In the genomic region with DNA sequence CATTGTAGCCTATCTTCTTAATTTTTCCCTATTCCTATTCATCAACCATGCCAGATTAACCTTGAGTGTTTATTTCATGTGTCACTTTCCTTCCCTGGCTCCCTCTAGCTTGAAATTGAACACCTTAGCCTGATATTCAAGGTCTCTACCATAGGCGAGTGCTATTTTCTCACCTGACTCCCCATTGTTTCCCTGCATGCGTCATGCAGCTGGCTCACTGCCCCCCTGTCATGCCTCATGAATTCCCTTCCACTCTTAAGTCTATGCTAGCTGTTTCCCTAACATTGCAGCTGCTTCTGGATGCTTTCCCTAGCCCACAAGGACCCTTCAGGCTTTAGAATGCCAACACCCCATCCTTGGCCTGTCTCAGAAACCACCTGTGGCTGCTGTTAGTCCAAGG, we compare ENCODE assay signal across 1 cellular context.
TF ChIP-seq lines count a peak whose summit lies in the region.

No MANE protein-coding gene starts in this region.

TF ChIP-seq in GM23338, 12 proteins besides CTCF, POLR2A, EP300 and RAD21:
- TF ChIP-seq, protein P1, sequence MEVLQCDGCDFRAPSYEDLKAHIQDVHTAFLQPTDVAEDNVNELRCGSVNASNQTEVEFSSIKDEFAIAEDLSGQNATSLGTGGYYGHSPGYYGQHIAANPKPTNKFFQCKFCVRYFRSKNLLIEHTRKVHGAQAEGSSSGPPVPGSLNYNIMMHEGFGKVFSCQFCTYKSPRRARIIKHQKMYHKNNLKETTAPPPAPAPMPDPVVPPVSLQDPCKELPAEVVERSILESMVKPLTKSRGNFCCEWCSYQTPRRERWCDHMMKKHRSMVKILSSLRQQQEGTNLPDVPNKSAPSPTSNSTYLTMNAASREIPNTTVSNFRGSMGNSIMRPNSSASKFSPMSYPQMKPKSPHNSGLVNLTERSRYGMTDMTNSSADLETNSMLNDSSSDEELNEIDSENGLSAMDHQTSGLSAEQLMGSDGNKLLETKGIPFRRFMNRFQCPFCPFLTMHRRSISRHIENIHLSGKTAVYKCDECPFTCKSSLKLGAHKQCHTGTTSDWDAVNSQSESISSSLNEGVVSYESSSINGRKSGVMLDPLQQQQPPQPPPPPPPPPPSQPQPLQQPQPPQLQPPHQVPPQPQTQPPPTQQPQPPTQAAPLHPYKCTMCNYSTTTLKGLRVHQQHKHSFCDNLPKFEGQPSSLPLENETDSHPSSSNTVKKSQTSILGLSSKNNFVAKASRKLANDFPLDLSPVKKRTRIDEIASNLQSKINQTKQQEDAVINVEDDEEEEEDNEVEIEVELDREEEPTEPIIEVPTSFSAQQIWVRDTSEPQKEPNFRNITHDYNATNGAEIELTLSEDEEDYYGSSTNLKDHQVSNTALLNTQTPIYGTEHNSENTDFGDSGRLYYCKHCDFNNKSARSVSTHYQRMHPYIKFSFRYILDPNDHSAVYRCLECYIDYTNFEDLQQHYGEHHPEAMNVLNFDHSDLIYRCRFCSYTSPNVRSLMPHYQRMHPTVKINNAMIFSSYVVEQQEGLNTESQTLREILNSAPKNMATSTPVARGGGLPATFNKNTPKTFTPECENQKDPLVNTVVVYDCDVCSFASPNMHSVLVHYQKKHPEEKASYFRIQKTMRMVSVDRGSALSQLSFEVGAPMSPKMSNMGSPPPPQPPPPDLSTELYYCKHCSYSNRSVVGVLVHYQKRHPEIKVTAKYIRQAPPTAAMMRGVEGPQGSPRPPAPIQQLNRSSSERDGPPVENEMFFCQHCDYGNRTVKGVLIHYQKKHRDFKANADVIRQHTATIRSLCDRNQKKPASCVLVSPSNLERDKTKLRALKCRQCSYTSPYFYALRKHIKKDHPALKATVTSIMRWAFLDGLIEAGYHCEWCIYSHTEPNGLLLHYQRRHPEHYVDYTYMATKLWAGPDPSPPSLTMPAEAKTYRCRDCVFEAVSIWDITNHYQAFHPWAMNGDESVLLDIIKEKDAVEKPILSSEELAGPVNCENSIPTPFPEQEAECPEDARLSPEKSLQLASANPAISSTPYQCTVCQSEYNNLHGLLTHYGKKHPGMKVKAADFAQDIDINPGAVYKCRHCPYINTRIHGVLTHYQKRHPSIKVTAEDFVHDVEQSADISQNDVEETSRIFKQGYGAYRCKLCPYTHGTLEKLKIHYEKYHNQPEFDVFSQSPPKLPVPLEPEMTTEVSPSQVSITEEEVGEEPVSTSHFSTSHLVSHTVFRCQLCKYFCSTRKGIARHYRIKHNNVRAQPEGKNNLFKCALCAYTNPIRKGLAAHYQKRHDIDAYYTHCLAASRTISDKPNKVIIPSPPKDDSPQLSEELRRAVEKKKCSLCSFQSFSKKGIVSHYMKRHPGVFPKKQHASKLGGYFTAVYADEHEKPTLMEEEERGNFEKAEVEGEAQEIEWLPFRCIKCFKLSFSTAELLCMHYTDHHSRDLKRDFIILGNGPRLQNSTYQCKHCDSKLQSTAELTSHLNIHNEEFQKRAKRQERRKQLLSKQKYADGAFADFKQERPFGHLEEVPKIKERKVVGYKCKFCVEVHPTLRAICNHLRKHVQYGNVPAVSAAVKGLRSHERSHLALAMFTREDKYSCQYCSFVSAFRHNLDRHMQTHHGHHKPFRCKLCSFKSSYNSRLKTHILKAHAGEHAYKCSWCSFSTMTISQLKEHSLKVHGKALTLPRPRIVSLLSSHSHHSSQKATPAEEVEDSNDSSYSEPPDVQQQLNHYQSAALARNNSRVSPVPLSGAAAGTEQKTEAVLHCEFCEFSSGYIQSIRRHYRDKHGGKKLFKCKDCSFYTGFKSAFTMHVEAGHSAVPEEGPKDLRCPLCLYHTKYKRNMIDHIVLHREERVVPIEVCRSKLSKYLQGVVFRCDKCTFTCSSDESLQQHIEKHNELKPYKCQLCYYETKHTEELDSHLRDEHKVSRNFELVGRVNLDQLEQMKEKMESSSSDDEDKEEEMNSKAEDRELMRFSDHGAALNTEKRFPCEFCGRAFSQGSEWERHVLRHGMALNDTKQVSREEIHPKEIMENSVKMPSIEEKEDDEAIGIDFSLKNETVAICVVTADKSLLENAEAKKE (CRISPR knock-in tag; IDR thresholded peaks at IDR 0.05): no peak
- TF ChIP-seq ZNF114 (CRISPR knock-in tag; IDR thresholded peaks at IDR 0.05) (no peak), JUNB (IDR thresholded peaks at IDR 0.05; ENCODE audit: unreplicated experiment) (no peak), ZNF331 (CRISPR knock-in tag; IDR thresholded peaks at IDR 0.05; ENCODE audit: low read depth) (no peak), POLR2AphosphoS5 (IDR thresholded peaks at IDR 0.05; ENCODE audit: low read depth) (no peak), EZH2 (IDR thresholded peaks at IDR 0.05; ENCODE audit: low read depth, unreplicated experiment) (no peak)
- TF ChIP-seq, protein P2, sequence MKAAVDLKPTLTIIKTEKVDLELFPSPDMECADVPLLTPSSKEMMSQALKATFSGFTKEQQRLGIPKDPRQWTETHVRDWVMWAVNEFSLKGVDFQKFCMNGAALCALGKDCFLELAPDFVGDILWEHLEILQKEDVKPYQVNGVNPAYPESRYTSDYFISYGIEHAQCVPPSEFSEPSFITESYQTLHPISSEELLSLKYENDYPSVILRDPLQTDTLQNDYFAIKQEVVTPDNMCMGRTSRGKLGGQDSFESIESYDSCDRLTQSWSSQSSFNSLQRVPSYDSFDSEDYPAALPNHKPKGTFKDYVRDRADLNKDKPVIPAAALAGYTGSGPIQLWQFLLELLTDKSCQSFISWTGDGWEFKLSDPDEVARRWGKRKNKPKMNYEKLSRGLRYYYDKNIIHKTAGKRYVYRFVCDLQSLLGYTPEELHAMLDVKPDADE (IDR thresholded peaks at IDR 0.05): no peak
- TF ChIP-seq, protein P3, sequence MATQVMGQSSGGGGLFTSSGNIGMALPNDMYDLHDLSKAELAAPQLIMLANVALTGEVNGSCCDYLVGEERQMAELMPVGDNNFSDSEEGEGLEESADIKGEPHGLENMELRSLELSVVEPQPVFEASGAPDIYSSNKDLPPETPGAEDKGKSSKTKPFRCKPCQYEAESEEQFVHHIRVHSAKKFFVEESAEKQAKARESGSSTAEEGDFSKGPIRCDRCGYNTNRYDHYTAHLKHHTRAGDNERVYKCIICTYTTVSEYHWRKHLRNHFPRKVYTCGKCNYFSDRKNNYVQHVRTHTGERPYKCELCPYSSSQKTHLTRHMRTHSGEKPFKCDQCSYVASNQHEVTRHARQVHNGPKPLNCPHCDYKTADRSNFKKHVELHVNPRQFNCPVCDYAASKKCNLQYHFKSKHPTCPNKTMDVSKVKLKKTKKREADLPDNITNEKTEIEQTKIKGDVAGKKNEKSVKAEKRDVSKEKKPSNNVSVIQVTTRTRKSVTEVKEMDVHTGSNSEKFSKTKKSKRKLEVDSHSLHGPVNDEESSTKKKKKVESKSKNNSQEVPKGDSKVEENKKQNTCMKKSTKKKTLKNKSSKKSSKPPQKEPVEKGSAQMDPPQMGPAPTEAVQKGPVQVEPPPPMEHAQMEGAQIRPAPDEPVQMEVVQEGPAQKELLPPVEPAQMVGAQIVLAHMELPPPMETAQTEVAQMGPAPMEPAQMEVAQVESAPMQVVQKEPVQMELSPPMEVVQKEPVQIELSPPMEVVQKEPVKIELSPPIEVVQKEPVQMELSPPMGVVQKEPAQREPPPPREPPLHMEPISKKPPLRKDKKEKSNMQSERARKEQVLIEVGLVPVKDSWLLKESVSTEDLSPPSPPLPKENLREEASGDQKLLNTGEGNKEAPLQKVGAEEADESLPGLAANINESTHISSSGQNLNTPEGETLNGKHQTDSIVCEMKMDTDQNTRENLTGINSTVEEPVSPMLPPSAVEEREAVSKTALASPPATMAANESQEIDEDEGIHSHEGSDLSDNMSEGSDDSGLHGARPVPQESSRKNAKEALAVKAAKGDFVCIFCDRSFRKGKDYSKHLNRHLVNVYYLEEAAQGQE (IDR thresholded peaks at IDR 0.05; ENCODE audit: unreplicated experiment): no peak
TF ChIP-seq in GM23338: peak in this region for 0.
